Comparison of ENCODE assay signal across 1 cellular context in genomic region chr12:28222959-28223662, GRCh38.
TF ChIP-seq lines count a peak whose summit lies in the region.

No MANE protein-coding gene starts in this region.

TF ChIP-seq in GM12878, 131 proteins besides CTCF, POLR2A, EP300 and RAD21 (continued from another document):
- TF ChIP-seq ZBTB40 (IDR thresholded peaks at IDR 0.05; ENCODE audit: borderline replicate concordance) (no peak), STAT1 (conservative IDR thresholded peaks at IDR 0.05) (no peak), RUNX3 (IDR thresholded peaks at IDR 0.05; ENCODE audit: low read length) (peak; percentile 57), ETV6 (conservative IDR thresholded peaks at IDR 0.05 in 1 of 2, IDR thresholded peaks at IDR 0.05 in 1 of 2; ENCODE audit: borderline replicate concordance in 1 of 2, low read depth in 1 of 2) (peak in 1 of 2 experiments; percentile 55; a peak in 1 of 4 replicates), NFIC (IDR thresholded peaks at IDR 0.05; ENCODE audit: low read depth, low read length) (peak; percentile 46), POU2F2 (IDR thresholded peaks at IDR 0.05; ENCODE audit: borderline replicate concordance, low read depth, low read length) (no peak), IRF5 (IDR thresholded peaks at IDR 0.05; ENCODE audit: borderline replicate concordance) (no peak), MTA3 (IDR thresholded peaks at IDR 0.05; ENCODE audit: borderline replicate concordance, low read length) (no peak), GATAD2B (conservative IDR thresholded peaks at IDR 0.05; ENCODE audit: low read depth) (no peak), NFXL1 (IDR thresholded peaks at IDR 0.05; ENCODE audit: borderline replicate concordance) (no peak), NRF1 (conservative IDR thresholded peaks at IDR 0.05; ENCODE audit: low read depth, low read length) (no peak), JUNB (IDR thresholded peaks at IDR 0.05) (peak; percentile 73)
TF ChIP-seq in GM12878: peak in this region for 7.
